In the genomic region with DNA sequence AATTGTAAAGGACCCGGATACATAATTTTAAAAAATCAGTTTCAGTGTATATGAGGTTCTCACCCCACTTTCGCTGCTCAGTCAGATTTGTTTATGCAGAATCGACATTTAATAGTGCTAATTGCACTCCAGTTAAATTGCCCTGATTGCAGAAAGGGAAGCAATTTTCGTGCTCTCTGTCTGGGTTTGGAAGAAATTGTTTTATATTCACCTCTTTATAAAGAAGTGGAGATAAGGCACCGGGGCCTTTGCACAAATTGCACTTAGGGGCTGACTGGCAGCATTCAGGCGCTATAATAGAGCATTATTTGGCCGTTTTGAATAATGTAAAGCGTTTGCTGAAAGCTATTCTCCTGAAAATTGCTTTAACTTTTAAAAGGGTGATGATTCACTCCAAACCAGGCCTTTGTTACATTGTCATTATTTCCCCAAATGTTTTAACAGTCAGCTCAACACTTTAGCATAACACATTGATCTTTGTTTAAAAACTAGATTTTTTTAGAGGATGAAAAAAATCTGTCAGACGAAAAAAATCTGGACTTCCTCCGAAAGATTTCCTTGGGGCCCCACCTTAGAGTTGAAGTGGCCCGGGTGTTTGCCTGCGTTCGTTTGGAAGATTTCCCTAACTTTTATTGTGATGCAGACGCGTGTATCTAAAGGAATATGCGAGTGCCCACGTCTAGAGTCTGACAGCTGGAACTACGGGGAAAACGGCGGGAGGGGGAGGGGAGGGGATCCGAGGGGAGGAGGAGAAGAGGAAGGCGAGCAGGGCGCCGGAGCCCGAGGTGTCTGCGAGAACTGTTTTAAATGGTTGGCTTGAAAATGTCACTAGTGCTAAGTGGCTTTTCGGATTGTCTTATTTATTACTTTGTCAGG, we compare ENCODE assay signal across 13 cellular contexts. TPM values are rescaled to one million over a fixed set of nuclear protein-coding genes. Genes with fewer than 3 reads are reported as not detected.
DNase-seq lines count a peak whose midpoint lies in the region; ATAC-seq, FAIRE-seq and TF ChIP-seq lines count a peak whose summit lies in the region.
"Had no signal": no experiment of that assay in that cellular context is flagged by ENCODE, and none has a peak within 500 bp of the region (broad histone marks: within the 10 kb centered on the region; RNA-seq: fewer than 3 reads in every experiment).

No MANE protein-coding gene starts in this region.

- H3K4me1 Mint-ChIP-seq in activated naive CD4-positive, alpha-beta T cell treated with anti-CD3 and anti-CD28 coated beads, Interleukin-2, amount 50 U/mL, for 24 hours = peaks cover 52% of the 10 kb centered on the region
- peaks cover 72% of the 10 kb centered on the region for H3K4me1 Mint-ChIP-seq in stimulated activated naive CD8-positive, alpha-beta T cell treated with anti-CD3 and anti-CD28 coated beads, Interleukin-15, amount 100 ng/mL, for 72 hours

- H3K4me3 ChIP-seq in endothelial cell of umbilical vein (replicated peaks in 1 of 3; ENCODE audit: insufficient read depth in 1 of 3, low read depth in 1 of 3, low read length in 3 of 3) (no peak overlapping the region), lower lobe of right lung (no peak overlapping the region)
- H3K4me3 ChIP-seq: GM23248, stomach had no signal

- H3K9me3 ChIP-seq in endothelial cell of umbilical vein (replicated peaks; ENCODE audit: control insufficient read depth, insufficient read depth, low read length) (no peaks in the 10 kb centered on the region), lower lobe of right lung (no peaks in the 10 kb centered on the region)

- no TSS peak for BruUV-seq in endothelial cell of umbilical vein (replicated peaks; lab: Mats Ljungman, UMichigan)

- no peaks in the 10 kb centered on the region for H4K20me1 ChIP-seq in endothelial cell of umbilical vein (replicated peaks; ENCODE audit: control insufficient read depth, extremely low read depth, insufficient read depth, low read length)

- ATAC-seq in stimulated activated naive CD8-positive, alpha-beta T cell treated with anti-CD3 and anti-CD28 coated beads, Interleukin-15, amount 100 ng/mL, for 72 hours = no peak
- ATAC-seq in lower lobe of right lung (no peak), HG02852 (IDR thresholded peaks at IDR 0.05; ENCODE audit: unreplicated experiment) (no peak)
- ATAC-seq: naive thymus-derived CD4-positive, alpha-beta T cell had no signal

- no peaks in the 10 kb centered on the region for H3K79me2 ChIP-seq in endothelial cell of umbilical vein (ENCODE audit: control insufficient read depth, insufficient read depth, low read length)

- H3K36me3 ChIP-seq in endothelial cell of umbilical vein (ENCODE audit: control insufficient read depth in 2 of 2, extremely low read depth in 1 of 2, insufficient read depth in 2 of 2, low read length in 2 of 2) (no peaks in the 10 kb centered on the region), lower lobe of right lung (no peaks in the 10 kb centered on the region)
- H3K36me3 ChIP-seq: brain microvascular endothelial cell, stomach had no signal

- dilution Hi-C loops in endothelial cell of umbilical vein (cut with MboI; ENCODE audit: extremely low pct_ligation_motif_present, low sequenced_read_pairs) = no loop called here

- H3K9ac ChIP-seq in endothelial cell of umbilical vein (replicated peaks; ENCODE audit: extremely low read depth, insufficient read depth, low read length) = no peak overlapping the region
- H3K9ac ChIP-seq: GM23248 had no signal

- no peak for TF ChIP-seq POLR2A in endothelial cell of umbilical vein (IDR thresholded peaks at IDR 0.05; ENCODE audit: low read depth, low read length)

- no peaks in the 10 kb centered on the region for H3K36me3 Mint-ChIP-seq in activated naive CD4-positive, alpha-beta T cell treated with anti-CD3 and anti-CD28 coated beads, Interleukin-2, amount 50 U/mL, for 24 hours

- peak overlapping the region; percentile 19 for H3K4me3 Mint-ChIP-seq in activated naive CD4-positive, alpha-beta T cell treated with anti-CD3 and anti-CD28 coated beads, Interleukin-2, amount 50 U/mL, for 24 hours
- peak overlapping the region; percentile 70 to 77 for H3K4me3 Mint-ChIP-seq in stimulated activated naive CD8-positive, alpha-beta T cell treated with anti-CD3 and anti-CD28 coated beads, Interleukin-15, amount 100 ng/mL, for 72 hours

- no peaks in the 10 kb centered on the region for H3K9me1 ChIP-seq in endothelial cell of umbilical vein (replicated peaks; ENCODE audit: control insufficient read depth, extremely low read depth, insufficient read depth, low read length)

- DNase-seq in activated naive CD4-positive, alpha-beta T cell (lab: John Stamatoyannopoulos, UW) = no peak
- DNase-seq in NCI-H510A treated with DMSO at 0.1 percent for 48 hours (lab: John Stamatoyannopoulos, UW) (peak; percentile 98), endothelial cell of umbilical vein (ENCODE audit: low read depth, low spot score) (no peak), lower lobe of right lung (no peak), GM19238 (ENCODE audit: insufficient read length, low spot score) (no peak)
- no peak for DNase-seq in stimulated activated naive CD8-positive, alpha-beta T cell treated with anti-CD3 and anti-CD28 coated beads, Interleukin-15, amount 100 ng/mL, for 72 hours
- DNase-seq: brain microvascular endothelial cell, GM23248, immature natural killer cell, stomach had no signal

- POLR2A ChIA-PET in endothelial cell of umbilical vein (lab: Charles Lee) = no interaction called here

- H3K27me3 ChIP-seq in endothelial cell of umbilical vein (ENCODE audit: control insufficient read depth in 2 of 2, insufficient read depth in 2 of 2, low read length in 2 of 2) = peaks cover 90 to 97% of the 10 kb centered on the region in 2 experiments
- peaks cover 99% of the 10 kb centered on the region for H3K27me3 ChIP-seq in lower lobe of right lung (ENCODE audit: low read depth)

- peaks cover 72% of the 10 kb centered on the region for H3K27me3 Mint-ChIP-seq in activated naive CD4-positive, alpha-beta T cell treated with anti-CD3 and anti-CD28 coated beads, Interleukin-2, amount 50 U/mL, for 24 hours
- H3K27me3 Mint-ChIP-seq in stimulated activated naive CD8-positive, alpha-beta T cell treated with anti-CD3 and anti-CD28 coated beads, Interleukin-15, amount 100 ng/mL, for 72 hours = peaks cover 100% of the 10 kb centered on the region

- H3K4me1 ChIP-seq in endothelial cell of umbilical vein (ENCODE audit: control insufficient read depth, extremely low read depth, insufficient read depth, low read length) (peaks cover 21% of the 10 kb centered on the region), lower lobe of right lung (peaks cover 51% of the 10 kb centered on the region)

- TF ChIP-seq CTCF in endothelial cell of umbilical vein (IDR thresholded peaks at IDR 0.05; ENCODE audit: extremely low read depth in 1 of 2, insufficient read depth in 1 of 2, low read depth in 1 of 2, low read length in 2 of 2) = no peak
- no peak for TF ChIP-seq CTCF in lower lobe of right lung (IDR thresholded peaks at IDR 0.05)

- H3K27ac ChIP-seq in endothelial cell of umbilical vein (ENCODE audit: insufficient read depth, low read depth, low read length) = no peak overlapping the region
- H3K27ac ChIP-seq in lower lobe of right lung = no peak overlapping the region
- H3K27ac ChIP-seq: brain microvascular endothelial cell, GM23248, stomach had no signal

- peak overlapping the region; percentile 12 for H3K27ac Mint-ChIP-seq in activated naive CD4-positive, alpha-beta T cell treated with anti-CD3 and anti-CD28 coated beads, Interleukin-2, amount 50 U/mL, for 24 hours
- no peak overlapping the region for H3K27ac Mint-ChIP-seq in stimulated activated naive CD8-positive, alpha-beta T cell treated with anti-CD3 and anti-CD28 coated beads, Interleukin-15, amount 100 ng/mL, for 72 hours

- CTCF ChIA-PET in endothelial cell of umbilical vein (lab: Charles Lee) = interaction anchor here (0.7 to 0.8 kb wide), 2 partner anchors 9 to 194 kb away, joined by 3 to 4 read pairs; no protein-coding TSS in a partner anchor

- H3K9me3 Mint-ChIP-seq in activated naive CD4-positive, alpha-beta T cell treated with anti-CD3 and anti-CD28 coated beads, Interleukin-2, amount 50 U/mL, for 24 hours = peaks cover 10% of the 10 kb centered on the region
- H3K9me3 Mint-ChIP-seq in stimulated activated naive CD8-positive, alpha-beta T cell treated with anti-CD3 and anti-CD28 coated beads, Interleukin-15, amount 100 ng/mL, for 72 hours = no peaks in the 10 kb centered on the region

- intact Hi-C loops in endothelial cell of umbilical vein (cut with micrococcal nuclease) = loop anchor here (1.0 kb wide), 1 partner anchor 8 kb away; no protein-coding TSS in a partner anchor
- intact Hi-C loops in lower lobe of right lung (cut with DNase I) = no loop called here

- no peak overlapping the region for H3K4me2 ChIP-seq in endothelial cell of umbilical vein (ENCODE audit: insufficient read depth, low read length)

- no peak overlapping the region for H2AFZ ChIP-seq in endothelial cell of umbilical vein (ENCODE audit: low read depth, low read length)
- H2AFZ ChIP-seq: GM23248 had no signal

- FAIRE-seq in endothelial cell of umbilical vein (lab: Jason Lieb, UNC) = peak; percentile 46

TF ChIP-seq in endothelial cell of umbilical vein, 7 proteins besides CTCF, POLR2A, EP300 and RAD21:
- TF ChIP-seq JUN (IDR thresholded peaks at IDR 0.05; ENCODE audit: borderline replicate concordance, insufficient read depth, insufficient read length, low read depth) (no peak), MYC (IDR thresholded peaks at IDR 0.05; ENCODE audit: low read depth, low read length) (no peak), FOS (IDR thresholded peaks at IDR 0.05; ENCODE audit: borderline replicate concordance, insufficient read depth, low read length) (no peak), GATA2 (IDR thresholded peaks at IDR 0.05; ENCODE audit: insufficient read depth, insufficient read length, low read depth, low read length) (no peak), EZH2 (IDR thresholded peaks at IDR 0.05; ENCODE audit: borderline replicate concordance, low read depth, low read length, severe bottlenecking) (no peak), POLR2AphosphoS5 (IDR thresholded peaks at IDR 0.05; ENCODE audit: insufficient read depth, low read depth, low read length) (no peak)
- TF ChIP-seq, protein P1, sequence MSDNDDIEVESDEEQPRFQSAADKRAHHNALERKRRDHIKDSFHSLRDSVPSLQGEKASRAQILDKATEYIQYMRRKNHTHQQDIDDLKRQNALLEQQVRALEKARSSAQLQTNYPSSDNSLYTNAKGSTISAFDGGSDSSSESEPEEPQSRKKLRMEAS (IDR thresholded peaks at IDR 0.05; ENCODE audit: insufficient read depth, insufficient read length) = no peak

RNA-seq across cellular contexts. Expression of a gene that starts 2.8 kb away (rescaled TPM):
- total RNA-seq in endothelial cell of umbilical vein (not detected in 2 replicates), lower lobe of right lung (not detected)
- not detected in 2 replicates for polyA plus RNA-seq in endothelial cell of umbilical vein
- not detected in 2 replicates for polyA plus RNA-seq in endothelial cell of umbilical vein (2011; cell fraction: cytosol; rRNA removed)
- not detected in 2 replicates for polyA plus RNA-seq in endothelial cell of umbilical vein (2011; cell fraction: nucleus; rRNA removed)
- polyA plus RNA-seq in endothelial cell of umbilical vein (2012) = not detected in 2 replicates
- not detected in 2 replicates for polyA minus RNA-seq in endothelial cell of umbilical vein
- polyA minus RNA-seq in endothelial cell of umbilical vein (2011; cell fraction: cytosol; rRNA and poly(A)+ RNA removed) = not detected
- polyA minus RNA-seq in endothelial cell of umbilical vein (2011; cell fraction: nucleus; rRNA and poly(A)+ RNA removed) = not detected in 2 replicates
- total RNA-seq: GM23248; naive thymus-derived CD4-positive, alpha-beta T cell; stomach had no signal
- polyA plus RNA-seq: GM23248; immature natural killer cell; naive thymus-derived CD4-positive, alpha-beta T cell; stomach had no signal
